23 cellular contexts compared by ENCODE assay signal in genomic region chr15:100670505-100671021, GRCh38.
"Had no signal": no experiment of that assay in that cellular context is flagged by ENCODE, and none has a peak within 500 bp of the region (broad histone marks: within the 10 kb centered on the region; RNA-seq: fewer than 3 reads in every experiment).

No MANE protein-coding gene starts in this region.

- H3K27ac ChIP-seq: adrenal gland, body of pancreas, colonic mucosa, epithelial cell of prostate, gastrocnemius medialis, right atrium auricular region, tibial nerve had no signal

- H3K4me3 ChIP-seq: adrenal gland, body of pancreas, colonic mucosa, gastrocnemius medialis, right atrium auricular region, tibial nerve had no signal

- ATAC-seq: body of pancreas; gastrocnemius medialis; left colon; naive thymus-derived CD4-positive, alpha-beta T cell had no signal

- H3K9me3 ChIP-seq: adrenal gland, body of pancreas, colonic mucosa, gastrocnemius medialis, right atrium auricular region had no signal

- H3K27me3 ChIP-seq: adrenal gland, body of pancreas, colonic mucosa, right atrium auricular region, tibial nerve had no signal

- H3K4me1 ChIP-seq: adrenal gland, body of pancreas, colonic mucosa, right atrium auricular region had no signal

- DNase-seq: activated CD4-positive, alpha-beta T cell treated with anti-CD3 and anti-CD28 coated beads for 4 hours; activated CD4-positive, alpha-beta T cell treated with anti-CD3 and anti-CD28 coated beads, Interleukin-2, amount 50 U/mL, for 4 hours; activated CD8-positive, alpha-beta memory T cell treated with anti-CD3 and anti-CD28 coated beads for 24 hours; activated effector memory CD4-positive, alpha-beta T cell treated with anti-CD3 and anti-CD28 coated beads, Interleukin-2, amount 50 U/mL, for 16 hours; activated naive CD4-positive, alpha-beta T cell treated with anti-CD3 and anti-CD28 coated beads for 36 hours; activated naive CD8-positive, alpha-beta T cell treated with anti-CD3 and anti-CD28 coated beads for 36 hours; aorta; body of pancreas; cerebellar nuclear complex; colonic mucosa; effector CD8-positive, alpha-beta T cell; gastrocnemius medialis; hippocampal formation; kidney; left colon; mammary epithelial cell; midbrain; naive thymus-derived CD4-positive, alpha-beta T cell; stimulated activated naive CD4-positive, alpha-beta T cell treated with Interleukin-2 at 50 U/mL for 16 hours had no signal

- H3K36me3 ChIP-seq: adrenal gland, colonic mucosa, gastrocnemius medialis, right atrium auricular region, tibial nerve had no signal
